ENCODE assay signal across 25 cellular contexts in genomic region chr5:38621331-38621730, GRCh38.
DNase-seq lines count a peak whose midpoint lies in the region; FAIRE-seq and TF ChIP-seq lines count a peak whose summit lies in the region.
"Had no signal": no experiment of that assay in that cellular context is flagged by ENCODE, and none has a peak within 500 bp of the region (broad histone marks: within the 10 kb centered on the region; RNA-seq: fewer than 3 reads in every experiment).

No MANE protein-coding gene starts in this region.

- no peak for TF ChIP-seq CTCF in mesothelial cell of epicardium (IDR thresholded peaks at IDR 0.05; ENCODE audit: unreplicated experiment)
- TF ChIP-seq CTCF in tibial artery (IDR thresholded peaks at IDR 0.05): no peak

- peaks cover 25% of the 10 kb centered on the region for H3K4me1 Mint-ChIP-seq in mesothelial cell of epicardium
- H3K4me1 Mint-ChIP-seq: CD14-positive monocyte; CD8-positive, alpha-beta memory T cell; GM23338 had no signal

- H3K4me1 ChIP-seq in tibial artery: no peaks in the 10 kb centered on the region
- H3K4me1 ChIP-seq: A549, HAP-1 had no signal

- FAIRE-seq in H54 (lab: Jason Lieb, UNC) (peak; percentile 62), frontal cortex (lab: Jason Lieb, UNC) (no peak)
- FAIRE-seq: A549, GM12891, GM18507 had no signal

- peaks cover 33% of the 10 kb centered on the region for H3K9me3 Mint-ChIP-seq in mesothelial cell of epicardium

- peaks cover 17% of the 10 kb centered on the region for H3K36me3 Mint-ChIP-seq in mesothelial cell of epicardium
- H3K36me3 Mint-ChIP-seq: CD14-positive monocyte; CD8-positive, alpha-beta memory T cell had no signal

- TF ChIP-seq POLR2A in H54 (IDR thresholded peaks at IDR 0.05; ENCODE audit: low read depth, low read length): no peak

- no peak overlapping the region for H3K9ac ChIP-seq in SK-N-MC (ENCODE audit: insufficient read length)
- H3K9ac ChIP-seq: BLaER1 treated with 17β-estradiol and CSF1 and Interleukin-3, amounts not matched to agents 10 nM and 100 nM had no signal

- 0 out of 2 replicates have a peak, but pooled peaks cover 4% of the 10 kb centered on the region for H3K36me3 ChIP-seq in SK-N-MC (ENCODE audit: insufficient read depth, low read length)
- no peaks in the 10 kb centered on the region for H3K36me3 ChIP-seq in tibial artery
- H3K36me3 ChIP-seq: BE2C; BLaER1 treated with 17β-estradiol and CSF1 and Interleukin-3, amounts not matched to agents 10 nM and 100 nM; HAP-1 had no signal

- intact Hi-C loops in tibial artery (cut with DNase I; ENCODE audit: low total_unique reads): no loop called here

- no peaks in the 10 kb centered on the region for H3K27me3 Mint-ChIP-seq in mesothelial cell of epicardium (ENCODE audit: low read depth)
- H3K27me3 Mint-ChIP-seq: CD4-positive, alpha-beta T cell had no signal

- no peak for DNase-seq in H54 (ENCODE audit: insufficient read length, low spot score)
- no peak for DNase-seq in SK-N-MC (ENCODE audit: low read depth, low spot score)
- no peak for DNase-seq in mesothelial cell of epicardium (ENCODE audit: low spot score in 2 of 2, unreplicated experiment in 2 of 2)
- no peak for DNase-seq in frontal cortex (ENCODE audit: low spot score in 2 of 2)
- DNase-seq in NK-92 treated with Interleukin-12 subunit alpha and Interleukin-12 subunit beta, amount 100 ng/mL, for 24 hours (lab: John Stamatoyannopoulos, UW): no peak
- no peak for DNase-seq in tibial artery
- DNase-seq in activated CD4-positive, CD25-positive, alpha-beta regulatory T cell (lab: John Stamatoyannopoulos, UW): no peak
- DNase-seq: 8988T; ACHN; AML-193; BE2C; Calu3; CD4-positive, alpha-beta T cell; CD8-positive, alpha-beta memory T cell; DMS53; DMS79 treated with DMSO at 0.1 percent for 48 hours; GF-D8; HFFc6 had no signal

- no peaks in the 10 kb centered on the region; the same call in 1 of the 2 replicates for H3K9me3 ChIP-seq in SK-N-MC (ENCODE audit: low read depth, low read length)
- peaks cover 0 to 16% (median 3%) of the 10 kb centered on the region in 3 donors for H3K9me3 ChIP-seq in tibial artery
- H3K9me3 ChIP-seq: BE2C, HAP-1 had no signal

- H3K27me3 ChIP-seq in tibial artery: no peaks in the 10 kb centered on the region
- H3K27me3 ChIP-seq: BE2C; BLaER1 treated with 17β-estradiol and CSF1 and Interleukin-3, amounts not matched to agents 10 nM and 100 nM had no signal

- H3K27ac ChIP-seq in SK-N-MC (peak overlapping the region; percentile 74; the same call in 1 of the 2 replicates), tibial artery (no peak overlapping the region)
- H3K27ac ChIP-seq: A549; BLaER1 treated with 17β-estradiol and CSF1 and Interleukin-3, amounts not matched to agents 10 nM and 100 nM had no signal

- H3K4me3 Mint-ChIP-seq in mesothelial cell of epicardium: no peak overlapping the region
- H3K4me3 Mint-ChIP-seq: CD14-positive monocyte; CD4-positive, alpha-beta T cell; CD8-positive, alpha-beta memory T cell; GM23338; HFFc6 had no signal

- H3K4me3 ChIP-seq in SK-N-MC (no peak overlapping the region), tibial artery (no peak overlapping the region)
- H3K4me3 ChIP-seq: A549; BLaER1 treated with 17β-estradiol and CSF1 and Interleukin-3, amounts not matched to agents 10 nM and 100 nM; GM23338; HAP-1 had no signal

- H3K27ac Mint-ChIP-seq in mesothelial cell of epicardium: peak overlapping the region; percentile 65
- H3K27ac Mint-ChIP-seq: CD14-positive monocyte; CD4-positive, alpha-beta T cell; CD8-positive, alpha-beta memory T cell; GM23338; HFFc6 had no signal
